Comparison of ENCODE assay signal across 1 cellular context in genomic region chr10:101901340-101901739, GRCh38.
TF ChIP-seq lines count a peak whose summit lies in the region.

No MANE protein-coding gene starts in this region.

TF ChIP-seq in GM12878, 131 proteins besides CTCF, POLR2A, EP300 and RAD21 (continued from another document and continues in another):
- TF ChIP-seq SP1 (IDR thresholded peaks at IDR 0.05; ENCODE audit: low read depth, low read length) (no peak), EED (IDR thresholded peaks at IDR 0.05; ENCODE audit: low read depth) (no peak), HDGF (IDR thresholded peaks at IDR 0.05) (0 out of 2 replicates have a peak, but pooled peaks have one; percentile 53), EZH2 (IDR thresholded peaks at IDR 0.05; ENCODE audit: borderline replicate concordance, control insufficient read depth, low read depth, low read length) (no peak), DPF2 (IDR thresholded peaks at IDR 0.05) (peak; percentile 35; the same call in 1 of the 2 replicates), KLF5 (IDR thresholded peaks at IDR 0.05; ENCODE audit: partially characterized antibody) (no peak), LARP7 (IDR thresholded peaks at IDR 0.05) (0 out of 2 replicates have a peak, but pooled peaks have one; percentile 7), ZNF622 (IDR thresholded peaks at IDR 0.05) (no peak), CBX3 (IDR thresholded peaks at IDR 0.05; ENCODE audit: borderline replicate concordance, low read depth) (no peak), NR2F1 (conservative IDR thresholded peaks at IDR 0.05) (no peak), ATF7 (IDR thresholded peaks at IDR 0.05; ENCODE audit: low read depth) (no peak), RELB (IDR thresholded peaks at IDR 0.05; ENCODE audit: low read depth) (no peak), PKNOX1 (IDR thresholded peaks at IDR 0.05) (peak; percentile 36; the same call in 1 of the 2 replicates), BHLHE40 (IDR thresholded peaks at IDR 0.05; ENCODE audit: borderline replicate concordance in 1 of 2, low read depth in 2 of 2, low read length in 1 of 2) (peak in 1 of 2 experiments; percentile 70; a peak in 2 of 4 replicates), YBX1 (IDR thresholded peaks at IDR 0.05) (no peak), ZNF24 (IDR thresholded peaks at IDR 0.05) (0 out of 2 replicates have a peak, but pooled peaks have one; percentile 23), RUNX3 (IDR thresholded peaks at IDR 0.05; ENCODE audit: low read length) (peak; percentile 78), ELK1 (IDR thresholded peaks at IDR 0.05; ENCODE audit: low read depth, low read length) (no peak), MTA3 (IDR thresholded peaks at IDR 0.05; ENCODE audit: borderline replicate concordance, low read length) (peak; percentile 71; the same call in 1 of the 2 replicates), POLR2AphosphoS5 (IDR thresholded peaks at IDR 0.05; ENCODE audit: low read length) (peak; percentile 67), CREB1 (IDR thresholded peaks at IDR 0.05; ENCODE audit: low read depth) (peak; percentile 61), ZNF384 (IDR thresholded peaks at IDR 0.05; ENCODE audit: borderline replicate concordance, low read depth, low read length) (no peak), IKZF1 (conservative IDR thresholded peaks at IDR 0.05) (peak; percentile 60; the same call in 1 of the 2 replicates), GATAD2B (conservative IDR thresholded peaks at IDR 0.05; ENCODE audit: low read depth) (no peak), FOS (IDR thresholded peaks at IDR 0.05; ENCODE audit: borderline replicate concordance, extremely low read depth, insufficient read length) (no peak), IKZF2 (IDR thresholded peaks at IDR 0.05) (peak in 1 of 2 experiments; percentile 49; a peak in 1 of 4 replicates), MTA2 (IDR thresholded peaks at IDR 0.05; ENCODE audit: low read depth) (peak; percentile 76), ZNF207 (IDR thresholded peaks at IDR 0.05; ENCODE audit: borderline replicate concordance) (no peak), KDM1A (IDR thresholded peaks at IDR 0.05; ENCODE audit: borderline replicate concordance) (no peak), ZBED1 (IDR thresholded peaks at IDR 0.05; ENCODE audit: borderline replicate concordance) (no peak), RFX5 (IDR thresholded peaks at IDR 0.05; ENCODE audit: low read depth, low read length) (no peak), POU2F2 (IDR thresholded peaks at IDR 0.05; ENCODE audit: borderline replicate concordance, low read depth, low read length) (peak; percentile 44; the same call in 1 of the 3 replicates), RB1 (IDR thresholded peaks at IDR 0.05; ENCODE audit: borderline replicate concordance) (no peak), FOXM1 (IDR thresholded peaks at IDR 0.05; ENCODE audit: low read depth, low read length) (0 out of 2 replicates have a peak, but pooled peaks have one; percentile 35), SUPT20H (IDR thresholded peaks at IDR 0.05; ENCODE audit: borderline replicate concordance, control insufficient read depth, low read depth, low read length) (no peak), ZBTB11 (CRISPR knock-in tag; IDR thresholded peaks at IDR 0.05) (no peak), NBN (IDR thresholded peaks at IDR 0.05) (peak; percentile 78), SMAD5 (IDR thresholded peaks at IDR 0.05; ENCODE audit: low read depth) (no peak; the same call in 1 of the 2 replicates), BACH1 (IDR thresholded peaks at IDR 0.05; ENCODE audit: borderline replicate concordance) (peak; percentile 55; the same call in 1 of the 2 replicates), CREM (IDR thresholded peaks at IDR 0.05; ENCODE audit: low read depth) (peak; percentile 48; the same call in 1 of the 2 replicates)
- TF ChIP-seq, protein P1, sequence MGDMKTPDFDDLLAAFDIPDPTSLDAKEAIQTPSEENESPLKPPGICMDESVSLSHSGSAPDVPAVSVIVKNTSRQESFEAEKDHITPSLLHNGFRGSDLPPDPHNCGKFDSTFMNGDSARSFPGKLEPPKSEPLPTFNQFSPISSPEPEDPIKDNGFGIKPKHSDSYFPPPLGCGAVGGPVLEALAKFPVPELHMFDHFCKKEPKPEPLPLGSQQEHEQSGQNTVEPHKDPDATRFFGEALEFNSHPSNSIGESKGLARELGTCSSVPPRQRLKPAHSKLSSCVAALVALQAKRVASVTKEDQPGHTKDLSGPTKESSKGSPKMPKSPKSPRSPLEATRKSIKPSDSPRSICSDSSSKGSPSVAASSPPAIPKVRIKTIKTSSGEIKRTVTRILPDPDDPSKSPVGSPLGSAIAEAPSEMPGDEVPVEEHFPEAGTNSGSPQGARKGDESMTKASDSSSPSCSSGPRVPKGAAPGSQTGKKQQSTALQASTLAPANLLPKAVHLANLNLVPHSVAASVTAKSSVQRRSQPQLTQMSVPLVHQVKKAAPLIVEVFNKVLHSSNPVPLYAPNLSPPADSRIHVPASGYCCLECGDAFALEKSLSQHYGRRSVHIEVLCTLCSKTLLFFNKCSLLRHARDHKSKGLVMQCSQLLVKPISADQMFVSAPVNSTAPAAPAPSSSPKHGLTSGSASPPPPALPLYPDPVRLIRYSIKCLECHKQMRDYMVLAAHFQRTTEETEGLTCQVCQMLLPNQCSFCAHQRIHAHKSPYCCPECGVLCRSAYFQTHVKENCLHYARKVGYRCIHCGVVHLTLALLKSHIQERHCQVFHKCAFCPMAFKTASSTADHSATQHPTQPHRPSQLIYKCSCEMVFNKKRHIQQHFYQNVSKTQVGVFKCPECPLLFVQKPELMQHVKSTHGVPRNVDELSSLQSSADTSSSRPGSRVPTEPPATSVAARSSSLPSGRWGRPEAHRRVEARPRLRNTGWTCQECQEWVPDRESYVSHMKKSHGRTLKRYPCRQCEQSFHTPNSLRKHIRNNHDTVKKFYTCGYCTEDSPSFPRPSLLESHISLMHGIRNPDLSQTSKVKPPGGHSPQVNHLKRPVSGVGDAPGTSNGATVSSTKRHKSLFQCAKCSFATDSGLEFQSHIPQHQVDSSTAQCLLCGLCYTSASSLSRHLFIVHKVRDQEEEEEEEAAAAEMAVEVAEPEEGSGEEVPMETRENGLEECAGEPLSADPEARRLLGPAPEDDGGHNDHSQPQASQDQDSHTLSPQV (IDR thresholded peaks at IDR 0.05), result peak; percentile 86
- TF ChIP-seq, protein P2, sequence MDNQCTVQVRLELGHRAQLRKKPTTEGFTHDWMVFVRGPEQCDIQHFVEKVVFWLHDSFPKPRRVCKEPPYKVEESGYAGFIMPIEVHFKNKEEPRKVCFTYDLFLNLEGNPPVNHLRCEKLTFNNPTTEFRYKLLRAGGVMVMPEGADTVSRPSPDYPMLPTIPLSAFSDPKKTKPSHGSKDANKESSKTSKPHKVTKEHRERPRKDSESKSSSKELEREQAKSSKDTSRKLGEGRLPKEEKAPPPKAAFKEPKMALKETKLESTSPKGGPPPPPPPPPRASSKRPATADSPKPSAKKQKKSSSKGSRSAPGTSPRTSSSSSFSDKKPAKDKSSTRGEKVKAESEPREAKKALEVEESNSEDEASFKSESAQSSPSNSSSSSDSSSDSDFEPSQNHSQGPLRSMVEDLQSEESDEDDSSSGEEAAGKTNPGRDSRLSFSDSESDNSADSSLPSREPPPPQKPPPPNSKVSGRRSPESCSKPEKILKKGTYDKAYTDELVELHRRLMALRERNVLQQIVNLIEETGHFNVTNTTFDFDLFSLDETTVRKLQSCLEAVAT (IDR thresholded peaks at IDR 0.05), result 0 out of 2 replicates have a peak, but pooled peaks have one; percentile 58
- TF ChIP-seq, protein P3, sequence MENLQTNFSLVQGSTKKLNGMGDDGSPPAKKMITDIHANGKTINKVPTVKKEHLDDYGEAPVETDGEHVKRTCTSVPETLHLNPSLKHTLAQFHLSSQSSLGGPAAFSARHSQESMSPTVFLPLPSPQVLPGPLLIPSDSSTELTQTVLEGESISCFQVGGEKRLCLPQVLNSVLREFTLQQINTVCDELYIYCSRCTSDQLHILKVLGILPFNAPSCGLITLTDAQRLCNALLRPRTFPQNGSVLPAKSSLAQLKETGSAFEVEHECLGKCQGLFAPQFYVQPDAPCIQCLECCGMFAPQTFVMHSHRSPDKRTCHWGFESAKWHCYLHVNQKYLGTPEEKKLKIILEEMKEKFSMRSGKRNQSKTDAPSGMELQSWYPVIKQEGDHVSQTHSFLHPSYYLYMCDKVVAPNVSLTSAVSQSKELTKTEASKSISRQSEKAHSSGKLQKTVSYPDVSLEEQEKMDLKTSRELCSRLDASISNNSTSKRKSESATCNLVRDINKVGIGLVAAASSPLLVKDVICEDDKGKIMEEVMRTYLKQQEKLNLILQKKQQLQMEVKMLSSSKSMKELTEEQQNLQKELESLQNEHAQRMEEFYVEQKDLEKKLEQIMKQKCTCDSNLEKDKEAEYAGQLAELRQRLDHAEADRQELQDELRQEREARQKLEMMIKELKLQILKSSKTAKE (IDR thresholded peaks at IDR 0.05; ENCODE audit: low read depth, poor library complexity, severe bottlenecking), result no peak
- TF ChIP-seq, protein P4, sequence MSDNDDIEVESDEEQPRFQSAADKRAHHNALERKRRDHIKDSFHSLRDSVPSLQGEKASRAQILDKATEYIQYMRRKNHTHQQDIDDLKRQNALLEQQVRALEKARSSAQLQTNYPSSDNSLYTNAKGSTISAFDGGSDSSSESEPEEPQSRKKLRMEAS (IDR thresholded peaks at IDR 0.05; ENCODE audit: low read depth, low read length), result peak; percentile 52; the same call in 1 of the 2 replicates
